Comparison of ENCODE assay signal across 9 cellular contexts in the genomic region with DNA sequence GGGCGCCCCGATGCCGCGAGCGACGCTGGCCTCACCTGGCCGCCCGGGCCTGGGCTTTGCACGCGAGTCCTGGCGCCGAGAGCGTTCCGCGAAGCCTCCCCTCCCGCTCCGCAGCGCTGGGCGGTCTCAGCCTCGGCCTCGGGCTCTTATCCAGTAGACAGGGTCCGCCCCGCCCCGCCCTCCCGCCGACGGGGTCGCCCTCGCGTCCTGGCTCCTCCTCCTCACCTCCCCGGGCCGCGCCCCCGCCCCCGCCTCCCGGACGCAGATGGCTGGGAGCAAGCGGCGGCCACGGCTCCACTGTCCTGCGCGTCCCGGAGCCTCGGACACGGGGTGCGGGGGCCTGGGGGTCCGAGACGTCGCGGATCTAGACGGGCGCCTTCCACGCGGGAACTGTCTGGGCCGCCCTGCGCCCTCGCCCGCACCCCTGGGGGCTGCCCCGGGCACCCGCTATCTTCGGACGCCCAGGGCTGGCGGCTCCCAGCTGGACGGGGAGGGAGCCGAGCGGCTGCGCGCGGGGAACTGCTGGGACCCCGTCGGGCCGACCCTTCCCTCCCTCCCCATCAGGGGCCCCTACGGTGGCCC. TPM values are rescaled to one million over a fixed set of nuclear protein-coding genes. Genes with fewer than 3 reads are reported as not detected.
DNase-seq lines count a peak whose midpoint lies in the region; ATAC-seq and TF ChIP-seq lines count a peak whose summit lies in the region.
"Had no signal": no experiment of that assay in that cellular context is flagged by ENCODE, and none has a peak within 500 bp of the region (broad histone marks: within the 10 kb centered on the region; RNA-seq: fewer than 3 reads in every experiment).

A gene (minus strand): TSS at position 128 of the 582 bp plus-strand sequence. CDS start 2,243 bp downstream, outside the sequence.

- H3K4me3 ChIP-seq in Peyer's patch (peak within 1 kb of the TSS in 2 of 4 donors; percentile 20 to 38), esophagus muscularis mucosa (peak within 1 kb of the TSS; percentile 2 to 32 (median 21)), ovary (no peak within 1 kb of the TSS), OCI-LY7 (ENCODE audit: low read depth, low read length, poor library complexity, severe bottlenecking) (no peak within 1 kb of the TSS)

- CTCF ChIA-PET in OCI-LY7 (lab: Charles Lee; ENCODE audit: unreplicated experiment): no interaction called here

- H3K9me3 ChIP-seq in Peyer's patch (no peaks in the 10 kb centered on the region), esophagus muscularis mucosa (peaks cover 0 to 7% (median 3%) of the 10 kb centered on the region in 4 donors), ovary (no peaks in the 10 kb centered on the region), OCI-LY7 (ENCODE audit: low read length) (no peaks in the 10 kb centered on the region)

- WGBS in esophagus muscularis mucosa: 0% methylated on average over 21 of the region's 73 CpGs
- 0 to 1% (median 1%) methylated on average over 8 to 70 of the region's 73 CpGs for WGBS in ovary, 3 donors

- no peak within 1 kb of the TSS for H3K4me2 ChIP-seq in OCI-LY7 (ENCODE audit: low read length)

- H4K20me1 ChIP-seq in OCI-LY7 (ENCODE audit: insufficient read depth, low read length): no peaks in the 10 kb centered on the region

- no peak for ATAC-seq in GM18873 (IDR thresholded peaks at IDR 0.05; ENCODE audit: low FRiP score, unreplicated experiment)

- intact Hi-C loops in esophagus muscularis mucosa (cut with DNase I): no loop called here
- intact Hi-C loops in ovary (cut with DNase I): no loop called here
- intact Hi-C loops in OCI-LY7 (cut with micrococcal nuclease; ENCODE audit: unreplicated experiment): no loop called here

- no peaks in the 10 kb centered on the region for H3K9me2 ChIP-seq in OCI-LY7 (ENCODE audit: insufficient read depth, low read length)

- TF ChIP-seq CTCF in Peyer's patch (IDR thresholded peaks at IDR 0.05) (no peak), esophagus muscularis mucosa (IDR thresholded peaks at IDR 0.05) (no peak), ovary (IDR thresholded peaks at IDR 0.05) (no peak), OCI-LY7 (conservative IDR thresholded peaks at IDR 0.05; ENCODE audit: low read length) (no peak)

- H3K36me3 ChIP-seq in Peyer's patch (no peaks in the 10 kb centered on the region), esophagus muscularis mucosa (no peaks in the 10 kb centered on the region), ovary (no peaks in the 10 kb centered on the region), OCI-LY7 (ENCODE audit: insufficient read depth, low read length) (no peaks in the 10 kb centered on the region)

- H3K4me1 ChIP-seq in Peyer's patch (peaks cover 0 to 25% (median 0%) of the 10 kb centered on the region in 4 donors), esophagus muscularis mucosa (peaks cover 10 to 27% (median 20%) of the 10 kb centered on the region in 4 donors), ovary (ENCODE audit: insufficient read depth) (no peaks in the 10 kb centered on the region), OCI-LY7 (ENCODE audit: insufficient read depth, low read length, poor library complexity, severe bottlenecking) (no peaks in the 10 kb centered on the region)

- BruUV-seq in OCI-LY7 (replicated peaks; lab: Mats Ljungman, UMichigan): no TSS peak

- POLR2A ChIA-PET in OCI-LY7 (lab: Charles Lee): no interaction called here

- DNase-seq in D341Med (ENCODE audit: low spot score) (peak; percentile 86), Peyer's patch (peak in 2 of 3 donors; percentile 55 to 56), esophagus muscularis mucosa (ENCODE audit: extremely low spot score) (no peak), ovary (peak in 4 of 5 donors; percentile 31 to 75 (median 50)), middle frontal gyrus (ENCODE audit: extremely low spot score, low spot score) (no peak), NCI-H2107 treated with DMSO at 0.1 percent for 48 hours (lab: John Stamatoyannopoulos, UW; ENCODE audit: unreplicated experiment) (no peak), OCI-LY7 (ENCODE audit: low spot score) (no peak)

- H3K79me2 ChIP-seq in OCI-LY7 (ENCODE audit: insufficient read depth, low read depth, low read length): no peaks in the 10 kb centered on the region

- H3K27me3 ChIP-seq in Peyer's patch: peaks cover 0 to 35% of the 10 kb centered on the region in 2 donors
- peaks cover 0 to 87% (median 48%) of the 10 kb centered on the region in 4 donors for H3K27me3 ChIP-seq in esophagus muscularis mucosa
- no peaks in the 10 kb centered on the region for H3K27me3 ChIP-seq in ovary

- H3K27ac ChIP-seq in Peyer's patch: no peak within 1 kb of the TSS
- H3K27ac ChIP-seq in esophagus muscularis mucosa (replicated peaks in 1 of 4): no peak within 1 kb of the TSS
- no peak within 1 kb of the TSS for H3K27ac ChIP-seq in ovary
- no peak within 1 kb of the TSS for H3K27ac ChIP-seq in OCI-LY7 (ENCODE audit: low read depth, low read length, poor library complexity, severe bottlenecking)

- H2AFZ ChIP-seq in OCI-LY7 (ENCODE audit: low read length): no peak within 1 kb of the TSS

- TF ChIP-seq EP300 in esophagus muscularis mucosa (IDR thresholded peaks at IDR 0.05) (no peak), ovary (IDR thresholded peaks at IDR 0.05) (no peak)

- no peak for TF ChIP-seq POLR2A in Peyer's patch (IDR thresholded peaks at IDR 0.05)
- no peak for TF ChIP-seq POLR2A in esophagus muscularis mucosa (IDR thresholded peaks at IDR 0.05; ENCODE audit: low read depth)
- TF ChIP-seq POLR2A in ovary (IDR thresholded peaks at IDR 0.05): no peak

RNA-seq across cellular contexts. Expression of the gene that starts here (rescaled TPM):
- total RNA-seq in Peyer's patch: under 1 TPM in 2 of 4 donors, not detected in 2; 0.40 to 0.70 TPM
- under 1 TPM in 1 of 4 donors, not detected in 3; 0.06 TPM for total RNA-seq in esophagus muscularis mucosa
- total RNA-seq in ovary: under 1 TPM; 0.05 to 0.62 (median 0.38) TPM
- under 1 TPM; 0.40 to 0.56 TPM for polyA plus RNA-seq in ovary
- 0.05 TPM in 1 of 2 replicates, not detected in the other for total RNA-seq in OCI-LY7 (2014; rRNA removed; shearing (Covaris generic))
- not detected in 2 replicates for total RNA-seq in OCI-LY7 (2022)
- total RNA-seq: glomerular endothelial cell had no signal

Comparison
In these comparisons a context has a peak if more than half of its experiments do, and no peak if none do; other contexts are left out.
1. Peak in DNase-seq in Peyer's patch; RNA of the gene not detected or under 1 TPM.
2. Peak in DNase-seq in ovary; RNA of the gene not detected or under 1 TPM.
3. H3K4me3 ChIP-seq: peak in esophagus muscularis mucosa (4 of 4); none in ovary (single experiment) and OCI-LY7 (single experiment).